6 cellular contexts compared by ENCODE assay signal in genomic region chr9:134298000-134298399, GRCh38.
"Had no signal": no experiment of that assay in that cellular context is flagged by ENCODE, and none has a peak within 500 bp of the region (broad histone marks: within the 10 kb centered on the region; RNA-seq: fewer than 3 reads in every experiment).

No MANE protein-coding gene starts in this region.

- H3K4me3 Mint-ChIP-seq: GM23338, H9, HFFc6 had no signal

- H3K4me2 ChIP-seq: GM23338 had no signal

- H3K27ac Mint-ChIP-seq: GM23338, H9, HFFc6 had no signal

- H3K9me3 Mint-ChIP-seq: GM23338, H9, HFFc6 had no signal

- DNase-seq: H9, HCEC 1CT, HFFc6, IMR-90, KBM-7 had no signal

- H3K4me3 ChIP-seq: GM23338 had no signal

- ATAC-seq: GM23338 had no signal

- H2AFZ ChIP-seq: GM23338 had no signal
